Comparison of ENCODE assay signal across 8 cellular contexts in genomic region chr3:49903451-49904424, GRCh38. TPM values are rescaled to one million over a fixed set of nuclear protein-coding genes. Genes with fewer than 3 reads are reported as not detected.
DNase-seq lines count a peak whose midpoint lies in the region; ATAC-seq and TF ChIP-seq lines count a peak whose summit lies in the region.

TSS of gene MST1R (minus strand) at chr3:49903873. CDS start at chr3:49903609, 264 bp downstream.

- H3K27ac ChIP-seq in naive thymus-derived CD4-positive, alpha-beta T cell (ENCODE audit: low read depth, low read length) = peak within 1 kb of the TSS; percentile 46

- H3K27ac Mint-ChIP-seq in activated CD8-positive, alpha-beta T cell treated with anti-CD3 and anti-CD28 coated beads for 36 hours = peak within 1 kb of the TSS; percentile 94
- H3K27ac Mint-ChIP-seq in endothelial cell (ENCODE audit: unreplicated experiment) = no peak within 1 kb of the TSS
- peak within 1 kb of the TSS in 8 of 9 donors; percentile 71 to 92 (median 89) for H3K27ac Mint-ChIP-seq in naive thymus-derived CD4-positive, alpha-beta T cell

- H3K4me3 ChIP-seq in AG10803 (ENCODE audit: low read length) = peak within 1 kb of the TSS; percentile 28; the same call in 1 of the 2 replicates
- H3K4me3 ChIP-seq in naive thymus-derived CD4-positive, alpha-beta T cell (ENCODE audit: low read length) = peak within 1 kb of the TSS; percentile 64

- TF ChIP-seq CTCF in AG10803 (conservative IDR thresholded peaks at IDR 0.05; ENCODE audit: low read length) (no peak), endothelial cell (IDR thresholded peaks at IDR 0.05; ENCODE audit: unreplicated experiment) (no peak)
- no peak for TF ChIP-seq CTCF in activated CD8-positive, alpha-beta T cell treated with anti-CD3 and anti-CD28 coated beads for 36 hours (IDR thresholded peaks at IDR 0.05)

- DNase-seq in AG10803 (ENCODE audit: low read depth) (no peak), NAMALWA (ENCODE audit: low spot score) (peak; percentile 57), endothelial cell (ENCODE audit: low spot score) (peak; percentile 70), NCI-H1092 treated with DMSO at 0.1 percent for 48 hours (lab: John Stamatoyannopoulos, UW) (no peak)
- DNase-seq in activated CD8-positive, alpha-beta T cell treated with anti-CD3 and anti-CD28 coated beads for 36 hours = peak; percentile 93
- DNase-seq in naive thymus-derived CD4-positive, alpha-beta T cell = peak; percentile 72 to 92 (median 83)
- peak; percentile 89 for DNase-seq in stimulated activated naive CD8-positive, alpha-beta T cell treated with anti-CD3 and anti-CD28 coated beads, Interleukin-15, Interleukin-2, amounts not matched to agents 100 U/mL and 50 U/mL, for 24 hours

- H3K4me1 Mint-ChIP-seq in activated CD8-positive, alpha-beta T cell treated with anti-CD3 and anti-CD28 coated beads for 36 hours (ENCODE audit: low read depth) = peaks cover 20% of the 10 kb centered on the region
- H3K4me1 Mint-ChIP-seq in endothelial cell (ENCODE audit: unreplicated experiment) = peaks cover 4% of the 10 kb centered on the region
- H3K4me1 Mint-ChIP-seq in naive thymus-derived CD4-positive, alpha-beta T cell = peaks cover 18 to 42% (median 27%) of the 10 kb centered on the region in 7 donors

- CTCF ChIA-PET in activated CD8-positive, alpha-beta T cell treated with anti-CD3 and anti-CD28 coated beads for 36 hours (lab: Charles Lee) = interaction anchor here (1.3 to 3.2 kb wide), 2 partner anchors 64 to 65 kb away, joined by 4 to 19 read pairs; no protein-coding TSS in a partner anchor
- CTCF ChIA-PET in naive thymus-derived CD4-positive, alpha-beta T cell (lab: Charles Lee) = interaction anchor here (0.6 to 0.8 kb wide), 2 partner anchors 65 to 83 kb away, joined by 3 to 4 read pairs; no protein-coding TSS in a partner anchor

- H3K27me3 ChIP-seq in naive thymus-derived CD4-positive, alpha-beta T cell (ENCODE audit: control insufficient read depth in 2 of 2, insufficient read depth in 2 of 2, low read length in 2 of 2) = no peaks in the 10 kb centered on the region

- no peaks in the 10 kb centered on the region for H3K9me3 Mint-ChIP-seq in activated CD8-positive, alpha-beta T cell treated with anti-CD3 and anti-CD28 coated beads for 36 hours
- no peaks in the 10 kb centered on the region for H3K9me3 Mint-ChIP-seq in endothelial cell (ENCODE audit: unreplicated experiment)
- no peaks in the 10 kb centered on the region for H3K9me3 Mint-ChIP-seq in naive thymus-derived CD4-positive, alpha-beta T cell

- peak within 1 kb of the TSS; percentile 96 for H3K4me3 Mint-ChIP-seq in activated CD8-positive, alpha-beta T cell treated with anti-CD3 and anti-CD28 coated beads for 36 hours
- no peak within 1 kb of the TSS for H3K4me3 Mint-ChIP-seq in endothelial cell (ENCODE audit: unreplicated experiment)
- peak within 1 kb of the TSS; percentile 74 to 94 (median 84) for H3K4me3 Mint-ChIP-seq in naive thymus-derived CD4-positive, alpha-beta T cell

- intact Hi-C loops in activated CD8-positive, alpha-beta T cell treated with anti-CD3 and anti-CD28 coated beads for 36 hours (cut with micrococcal nuclease) = no loop called here
- intact Hi-C loops in naive thymus-derived CD4-positive, alpha-beta T cell (cut with micrococcal nuclease) = loop anchor here (1.0 to 2.0 kb wide), 3 partner anchors 26 to 47 kb away; partner anchors contain the start of genes MON1A (in 1 of the 2), RBM6 (in 1 of the 2) and TRAIP (in 1 of the 2)

- POLR2A ChIA-PET in activated CD8-positive, alpha-beta T cell treated with anti-CD3 and anti-CD28 coated beads for 36 hours (lab: Charles Lee) = interaction anchor here (0.6 to 1.8 kb wide), 4 partner anchors 15 to 185 kb away, joined by 3 to 6 read pairs (median 4); no protein-coding TSS in a partner anchor
- POLR2A ChIA-PET in naive thymus-derived CD4-positive, alpha-beta T cell (lab: Charles Lee) = interaction anchor here (0.6 to 1.3 kb wide), 3 partner anchors 36 to 295 kb away, joined by 4 to 5 read pairs (median 4); partner anchors contain the start of gene RBM6

- H3K36me3 ChIP-seq in naive thymus-derived CD4-positive, alpha-beta T cell (ENCODE audit: control insufficient read depth in 2 of 3, insufficient read depth in 3 of 3, low read length in 3 of 3) = peaks cover 0 to 10% (median 0%) of the 10 kb centered on the region in 3 experiments

- H3K36me3 Mint-ChIP-seq in activated CD8-positive, alpha-beta T cell treated with anti-CD3 and anti-CD28 coated beads for 36 hours (ENCODE audit: low read depth) = peaks cover 2% of the 10 kb centered on the region
- H3K36me3 Mint-ChIP-seq in endothelial cell (ENCODE audit: low read depth, unreplicated experiment) = no peaks in the 10 kb centered on the region
- peaks cover 0 to 2% (median 0%) of the 10 kb centered on the region in 5 donors for H3K36me3 Mint-ChIP-seq in naive thymus-derived CD4-positive, alpha-beta T cell

- ATAC-seq in GM19463 (IDR thresholded peaks at IDR 0.05; ENCODE audit: unreplicated experiment) = peak; percentile 79
- ATAC-seq in activated CD8-positive, alpha-beta T cell treated with anti-CD3 and anti-CD28 coated beads for 36 hours = peak; percentile 98
- ATAC-seq in naive thymus-derived CD4-positive, alpha-beta T cell = peak; percentile 98
- ATAC-seq in stimulated activated naive CD8-positive, alpha-beta T cell treated with anti-CD3 and anti-CD28 coated beads, Interleukin-15, Interleukin-2, amounts not matched to agents 100 U/mL and 50 U/mL, for 24 hours = peak; percentile 96

- peaks cover 15 to 26% of the 10 kb centered on the region in 2 donors for H3K4me1 ChIP-seq in naive thymus-derived CD4-positive, alpha-beta T cell (ENCODE audit: control insufficient read depth in 2 of 2, insufficient read depth in 2 of 2, low read length in 2 of 2)

- H3K27me3 Mint-ChIP-seq in activated CD8-positive, alpha-beta T cell treated with anti-CD3 and anti-CD28 coated beads for 36 hours = no peaks in the 10 kb centered on the region
- H3K27me3 Mint-ChIP-seq in endothelial cell (ENCODE audit: unreplicated experiment) = peaks cover 6% of the 10 kb centered on the region
- no peaks in the 10 kb centered on the region for H3K27me3 Mint-ChIP-seq in naive thymus-derived CD4-positive, alpha-beta T cell

- H3K9me3 ChIP-seq in naive thymus-derived CD4-positive, alpha-beta T cell (ENCODE audit: control insufficient read depth in 2 of 3, low read length in 3 of 3) = no peaks in the 10 kb centered on the region

RNA-seq across cellular contexts. Expression of gene MST1R, which starts in this region (rescaled TPM):
- 1 to 10 TPM in 1 of 2 experiments, under 1 TPM in 1; 0.79 to 1.1 TPM for total RNA-seq in activated CD8-positive, alpha-beta T cell treated with anti-CD3 and anti-CD28 coated beads for 36 hours
- total RNA-seq in endothelial cell (ENCODE audit: unreplicated experiment) = 0.67 TPM
- total RNA-seq in naive thymus-derived CD4-positive, alpha-beta T cell = 1 to 10 TPM in 3 of 5 experiments, under 1 TPM in 2; 0.39 to 5.8 (median 1.2) TPM
- under 1 TPM; 0.66 to 0.80 TPM for polyA plus RNA-seq in naive thymus-derived CD4-positive, alpha-beta T cell

Comparison
In these comparisons a context has a peak if more than half of its experiments do, and no peak if none do; other contexts are left out.
1. Peak in DNase-seq in endothelial cell; RNA of the gene not detected or under 1 TPM.
2. DNase-seq: peak in NAMALWA (single experiment), activated CD8-positive, alpha-beta T cell treated with anti-CD3 and anti-CD28 coated beads for 36 hours (single experiment), naive thymus-derived CD4-positive, alpha-beta T cell (9 of 9) and stimulated activated naive CD8-positive, alpha-beta T cell treated with anti-CD3 and anti-CD28 coated beads, Interleukin-15, Interleukin-2, amounts not matched to agents 100 U/mL and 50 U/mL, for 24 hours (single experiment); none in AG10803 (single experiment) and NCI-H1092 treated with DMSO at 0.1 percent for 48 hours (single experiment).
3. Peak in every context shown above with its lines, with median percentiles within 50 percentile points of each other: ATAC-seq.